ENCODE assay signal across 8 cellular contexts in genomic region chr10:3783313-3783689, GRCh38. TPM values are rescaled to one million over a fixed set of nuclear protein-coding genes. Genes with fewer than 3 reads are reported as not detected.
DNase-seq lines count a peak whose midpoint lies in the region; ATAC-seq and TF ChIP-seq lines count a peak whose summit lies in the region.

No MANE protein-coding gene starts in this region.

- H3K27me3 Mint-ChIP-seq in CD8-positive, alpha-beta T cell (ENCODE audit: low read depth): no peaks in the 10 kb centered on the region
- no peaks in the 10 kb centered on the region for H3K27me3 Mint-ChIP-seq in WTC11 (ENCODE audit: low read depth)

- H3K9me3 Mint-ChIP-seq in CD8-positive, alpha-beta T cell: no peaks in the 10 kb centered on the region
- H3K9me3 Mint-ChIP-seq in WTC11: no peaks in the 10 kb centered on the region

- H3K4me1 Mint-ChIP-seq in CD8-positive, alpha-beta T cell (ENCODE audit: low read depth): peaks cover 52% of the 10 kb centered on the region
- peaks cover 46% of the 10 kb centered on the region for H3K4me1 Mint-ChIP-seq in WTC11

- no peaks in the 10 kb centered on the region for H3K9me3 ChIP-seq in CD8-positive, alpha-beta T cell (ENCODE audit: low read length)
- no peaks in the 10 kb centered on the region for H3K9me3 ChIP-seq in liver (ENCODE audit: control insufficient read depth in 4 of 4, low read length in 3 of 4)

- peaks cover 23% of the 10 kb centered on the region for H3K36me3 ChIP-seq in CD8-positive, alpha-beta T cell (ENCODE audit: insufficient read depth, low read length)
- peaks cover 13 to 42% (median 34%) of the 10 kb centered on the region in 4 donors for H3K36me3 ChIP-seq in liver (ENCODE audit: control insufficient read depth in 4 of 4, insufficient read depth in 3 of 4, low read depth in 1 of 4, low read length in 3 of 4)

- no peak for TF ChIP-seq RAD21 in liver (IDR thresholded peaks at IDR 0.05)

- H3K36me3 Mint-ChIP-seq in CD8-positive, alpha-beta T cell: peaks cover 61% of the 10 kb centered on the region
- peaks cover 37% of the 10 kb centered on the region for H3K36me3 Mint-ChIP-seq in WTC11

- TF ChIP-seq CTCF in CD8-positive, alpha-beta T cell (IDR thresholded peaks at IDR 0.05): no peak
- TF ChIP-seq CTCF in WTC11 (IDR thresholded peaks at IDR 0.05) (no peak), liver (IDR thresholded peaks at IDR 0.05; ENCODE audit: low read depth, low read length, missing input control) (no peak)

- DNase-seq in CD8-positive, alpha-beta T cell: peak in 4 of 7 experiments; percentile 61 to 77 (median 64)
- peak; percentile 37 for DNase-seq in LoVo (ENCODE audit: low spot score)
- DNase-seq in WTC11 (ENCODE audit: low spot score): peak; percentile 62
- DNase-seq in stimulated activated CD8-positive, alpha-beta memory T cell treated with anti-CD3 and anti-CD28 coated beads, Interleukin-15, amount 100 ng/mL, for 48 hours (ENCODE audit: low read depth in 2 of 2): peak; percentile 62 to 71
- DNase-seq in putamen (ENCODE audit: low spot score): no peak

- H3K4me1 ChIP-seq in CD8-positive, alpha-beta T cell (ENCODE audit: insufficient read depth, low read length): peaks cover 49% of the 10 kb centered on the region
- H3K4me1 ChIP-seq in liver (ENCODE audit: control insufficient read depth in 4 of 4, insufficient read depth in 4 of 4, low read length in 3 of 4): peaks cover 2 to 30% (median 8%) of the 10 kb centered on the region in 4 donors

- WGBS in liver: under 1% methylated on average over 12 of the region's 12 CpGs

- H3K4me3 Mint-ChIP-seq in CD8-positive, alpha-beta T cell: peak overlapping the region; percentile 97
- H3K4me3 Mint-ChIP-seq in WTC11: peak overlapping the region; percentile 94

- peak overlapping the region; percentile 100 for H3K9ac ChIP-seq in liver (ENCODE audit: low read depth in 1 of 2, low read length in 2 of 2)

- POLR2A ChIA-PET in CD8-positive, alpha-beta T cell (lab: Charles Lee): interaction anchor here (1.0 to 6.1 kb wide), 12 partner anchors 9 to 197 kb away, joined by 3 to 229 read pairs (median 31); no protein-coding TSS in a partner anchor
- POLR2A ChIA-PET in WTC11 (lab: Charles Lee): interaction anchor here (0.7 to 2.6 kb wide), 2 partner anchors 47 to 97 kb away, joined by 5 to 13 read pairs; no protein-coding TSS in a partner anchor

- intact Hi-C loops in CD8-positive, alpha-beta T cell (cut with DNase I, micrococcal nuclease): loop anchor here in 1 of 2 experiments (1.0 to 5.0 kb wide), 6 partner anchors 46 to 611 kb away; partner anchors contain the start of gene PITRM1

- no peaks in the 10 kb centered on the region for H3K27me3 ChIP-seq in CD8-positive, alpha-beta T cell (ENCODE audit: insufficient read depth, low read length)
- H3K27me3 ChIP-seq in liver (ENCODE audit: control insufficient read depth in 4 of 4, insufficient read depth in 4 of 4, low read length in 3 of 4): no peaks in the 10 kb centered on the region

- CTCF ChIA-PET in CD8-positive, alpha-beta T cell (lab: Charles Lee): interaction anchor here (0.8 to 2.1 kb wide), 8 partner anchors 8 to 256 kb away, joined by 3 to 5 read pairs (median 4); no protein-coding TSS in a partner anchor
- CTCF ChIA-PET in WTC11 (lab: Charles Lee): no interaction called here

- peak overlapping the region; percentile 98 for H3K27ac Mint-ChIP-seq in CD8-positive, alpha-beta T cell
- peak overlapping the region; percentile 97 for H3K27ac Mint-ChIP-seq in WTC11

- H3K27ac ChIP-seq in CD8-positive, alpha-beta T cell (ENCODE audit: low read depth, low read length): peak overlapping the region; percentile 91
- H3K27ac ChIP-seq in cingulate gyrus (ENCODE audit: low read depth, low read length) (peak overlapping the region; percentile 97), liver (ENCODE audit: low read depth in 1 of 2, low read length in 2 of 2) (peak overlapping the region; percentile 89 to 100)

- H3K4me3 ChIP-seq in CD8-positive, alpha-beta T cell (ENCODE audit: low read depth, low read length): peak overlapping the region; percentile 80
- peak overlapping the region; percentile 84 to 99 (median 90) for H3K4me3 ChIP-seq in liver (ENCODE audit: low read depth in 1 of 3, low read length in 3 of 3)

- peak; percentile 16 for ATAC-seq in CD8-positive, alpha-beta T cell
- ATAC-seq in GM21360 (IDR thresholded peaks at IDR 0.05; ENCODE audit: unreplicated experiment) (peak; percentile 28), WTC11 (peak; percentile 9)

TF ChIP-seq in WTC11, 78 proteins besides CTCF, POLR2A, EP300 and RAD21 (continues in another document):
- TF ChIP-seq ZNF416 (CRISPR knock-in tag; IDR thresholded peaks at IDR 0.05): no peak
- no peak for TF ChIP-seq HMGA2 (CRISPR knock-in tag; IDR thresholded peaks at IDR 0.05)
- no peak for TF ChIP-seq ZBTB43 (CRISPR knock-in tag; IDR thresholded peaks at IDR 0.05)
- no peak for TF ChIP-seq ZBTB21 (CRISPR knock-in tag; IDR thresholded peaks at IDR 0.05; ENCODE audit: borderline replicate concordance)

TF ChIP-seq in liver, 16 proteins besides CTCF, POLR2A, EP300 and RAD21:
- TF ChIP-seq HNF4A (conservative IDR thresholded peaks at IDR 0.05) (no peak), MAX (IDR thresholded peaks at IDR 0.05) (no peak), YY1 (IDR thresholded peaks at IDR 0.05) (no peak), TAF1 (conservative IDR thresholded peaks at IDR 0.05) (no peak), JUND (IDR thresholded peaks at IDR 0.05) (no peak), REST (IDR thresholded peaks at IDR 0.05) (no peak), ZBTB33 (IDR thresholded peaks at IDR 0.05) (no peak), FOXA1 (IDR thresholded peaks at IDR 0.05) (no peak), HNF4G (IDR thresholded peaks at IDR 0.05) (no peak), SP1 (IDR thresholded peaks at IDR 0.05) (no peak), NR2F2 (IDR thresholded peaks at IDR 0.05) (no peak), GABPA (IDR thresholded peaks at IDR 0.05 in 1 of 2, conservative IDR thresholded peaks at IDR 0.05 in 1 of 2) (no peak), EGR1 (IDR thresholded peaks at IDR 0.05; ENCODE audit: low read depth in 2 of 2) (no peak), ATF3 (IDR thresholded peaks at IDR 0.05) (no peak), RXRA (IDR thresholded peaks at IDR 0.05) (no peak)

RNA-seq across cellular contexts. Expression of gene KLF6, which starts 1.7 kb away (rescaled TPM):
- total RNA-seq in CD8-positive, alpha-beta T cell: 100 to 1,000 TPM; 552 to 566 TPM
- 25.4 to 27.9 TPM (median 27.3 TPM) in 3 replicates for total RNA-seq in WTC11 (2021)
- total RNA-seq in liver: 10 to 100 TPM; 17.7 to 26.6 TPM
- polyA plus RNA-seq in liver: 100 to 1,000 TPM in 1 of 2 donors, 10 to 100 TPM in 1; 11.0 to 124 TPM

Comparison
In these comparisons a context has a peak if more than half of its experiments do, and no peak if none do; other contexts are left out.
1. RNA of gene KLF6, which starts 1.7 kb away (total RNA-seq): 552 to 566 TPM in CD8-positive, alpha-beta T cell; 25.4 to 27.9 TPM in WTC11 and 17.7 to 26.6 TPM in liver; every median in the first group is over 10 times any median in the second.
2. Peak in every context shown above with its lines, with median percentiles within 50 percentile points of each other: ATAC-seq and H3K27ac ChIP-seq.